Comparison of ENCODE assay signal across 1 cellular context in the genomic region with DNA sequence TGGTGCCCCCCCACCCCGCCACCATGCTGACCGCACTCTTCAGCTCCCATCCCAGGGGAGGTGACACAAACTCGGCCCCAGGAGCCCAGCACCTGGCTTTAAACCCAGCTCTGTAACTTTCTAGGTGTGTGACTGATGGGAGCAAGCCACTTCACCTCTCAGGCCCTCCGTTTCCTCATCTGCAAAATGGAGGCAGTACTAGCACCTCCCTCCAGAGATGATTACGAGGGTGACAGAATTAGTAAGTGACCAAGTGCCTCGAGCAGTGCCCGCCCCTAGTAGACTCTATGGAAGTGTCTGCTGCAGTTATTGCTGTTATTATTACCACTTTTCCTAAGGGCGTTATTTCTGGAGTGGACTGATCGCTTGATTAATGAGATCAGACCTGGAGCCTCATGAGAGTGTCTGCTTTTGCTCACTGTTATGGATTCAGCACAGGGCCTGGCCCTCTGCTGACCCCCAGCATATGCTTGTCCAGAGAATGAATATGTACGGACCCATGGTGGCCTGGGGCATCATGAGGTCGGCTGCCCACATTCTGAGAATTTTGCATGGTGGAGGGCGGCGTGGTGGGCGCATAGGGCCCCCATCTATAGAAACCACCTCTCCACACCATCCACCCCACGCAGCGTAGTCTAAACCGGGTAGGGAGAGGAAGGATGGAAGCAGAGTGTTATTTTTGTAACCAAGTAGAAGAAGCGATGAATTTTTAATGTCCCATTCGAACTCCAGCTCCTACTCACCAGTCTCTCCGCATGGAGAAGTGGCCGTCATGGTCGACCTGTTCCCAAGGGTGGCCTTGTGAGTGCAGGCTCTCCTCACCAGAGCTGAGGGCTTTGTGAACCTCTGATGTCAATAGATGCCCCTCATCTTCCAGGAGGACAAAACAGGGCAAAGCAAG.
TF ChIP-seq lines count a peak whose summit lies in the region.

No MANE protein-coding gene starts in this region.

TF ChIP-seq in GM23338, 12 proteins besides CTCF, POLR2A, EP300 and RAD21 (continued from another document):
- no peak for TF ChIP-seq ZNF462 (CRISPR knock-in tag; IDR thresholded peaks at IDR 0.05)
- TF ChIP-seq ETS1 (IDR thresholded peaks at IDR 0.05): no peak
- TF ChIP-seq EZH2 (IDR thresholded peaks at IDR 0.05; ENCODE audit: low read depth, unreplicated experiment): no peak
- TF ChIP-seq STAT1 (IDR thresholded peaks at IDR 0.05; ENCODE audit: unreplicated experiment): no peak
- TF ChIP-seq CREB1 (CRISPR knock-in tag; IDR thresholded peaks at IDR 0.05; ENCODE audit: low read depth): no peak
- TF ChIP-seq EZH2phosphoT487 (IDR thresholded peaks at IDR 0.05; ENCODE audit: unreplicated experiment): no peak
- TF ChIP-seq POLR2AphosphoS5 (IDR thresholded peaks at IDR 0.05; ENCODE audit: low read depth): no peak
- TF ChIP-seq, protein P1, sequence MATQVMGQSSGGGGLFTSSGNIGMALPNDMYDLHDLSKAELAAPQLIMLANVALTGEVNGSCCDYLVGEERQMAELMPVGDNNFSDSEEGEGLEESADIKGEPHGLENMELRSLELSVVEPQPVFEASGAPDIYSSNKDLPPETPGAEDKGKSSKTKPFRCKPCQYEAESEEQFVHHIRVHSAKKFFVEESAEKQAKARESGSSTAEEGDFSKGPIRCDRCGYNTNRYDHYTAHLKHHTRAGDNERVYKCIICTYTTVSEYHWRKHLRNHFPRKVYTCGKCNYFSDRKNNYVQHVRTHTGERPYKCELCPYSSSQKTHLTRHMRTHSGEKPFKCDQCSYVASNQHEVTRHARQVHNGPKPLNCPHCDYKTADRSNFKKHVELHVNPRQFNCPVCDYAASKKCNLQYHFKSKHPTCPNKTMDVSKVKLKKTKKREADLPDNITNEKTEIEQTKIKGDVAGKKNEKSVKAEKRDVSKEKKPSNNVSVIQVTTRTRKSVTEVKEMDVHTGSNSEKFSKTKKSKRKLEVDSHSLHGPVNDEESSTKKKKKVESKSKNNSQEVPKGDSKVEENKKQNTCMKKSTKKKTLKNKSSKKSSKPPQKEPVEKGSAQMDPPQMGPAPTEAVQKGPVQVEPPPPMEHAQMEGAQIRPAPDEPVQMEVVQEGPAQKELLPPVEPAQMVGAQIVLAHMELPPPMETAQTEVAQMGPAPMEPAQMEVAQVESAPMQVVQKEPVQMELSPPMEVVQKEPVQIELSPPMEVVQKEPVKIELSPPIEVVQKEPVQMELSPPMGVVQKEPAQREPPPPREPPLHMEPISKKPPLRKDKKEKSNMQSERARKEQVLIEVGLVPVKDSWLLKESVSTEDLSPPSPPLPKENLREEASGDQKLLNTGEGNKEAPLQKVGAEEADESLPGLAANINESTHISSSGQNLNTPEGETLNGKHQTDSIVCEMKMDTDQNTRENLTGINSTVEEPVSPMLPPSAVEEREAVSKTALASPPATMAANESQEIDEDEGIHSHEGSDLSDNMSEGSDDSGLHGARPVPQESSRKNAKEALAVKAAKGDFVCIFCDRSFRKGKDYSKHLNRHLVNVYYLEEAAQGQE (IDR thresholded peaks at IDR 0.05; ENCODE audit: unreplicated experiment): no peak
